ENCODE assay signal across 1 cellular context in genomic region chr21:42734323-42734971, GRCh38.
A peak's percentile ranks its signal among the peaks of the same experiment; 100 is the strongest.
TF ChIP-seq lines count a peak whose summit lies in the region.

No MANE protein-coding gene starts in this region.

TF ChIP-seq in HepG2, 621 proteins besides CTCF, POLR2A, EP300 and RAD21 (continued from another document and continues in another):
- TF ChIP-seq SNAPC4 (CRISPR knock-in tag; IDR thresholded peaks at IDR 0.05) (no peak), PRPF4 (IDR thresholded peaks at IDR 0.05; ENCODE audit: low read depth, low read length, poor library complexity, severe bottlenecking) (no peak), ZNF562 (CRISPR knock-in tag; IDR thresholded peaks at IDR 0.05; ENCODE audit: borderline replicate concordance) (no peak), KDM4B (CRISPR knock-in tag; IDR thresholded peaks at IDR 0.05) (no peak), ZNF232 (CRISPR knock-in tag; IDR thresholded peaks at IDR 0.05; ENCODE audit: borderline replicate concordance) (no peak), SMARCC2 (IDR thresholded peaks at IDR 0.05) (no peak), DPF2 (CRISPR knock-in tag; IDR thresholded peaks at IDR 0.05; ENCODE audit: borderline replicate concordance, low read depth) (peak; percentile 81; the same call in 1 of the 2 replicates), ZNF609 (CRISPR knock-in tag; IDR thresholded peaks at IDR 0.05; ENCODE audit: borderline replicate concordance) (peak; percentile 90), ZNF326 (CRISPR knock-in tag; IDR thresholded peaks at IDR 0.05; ENCODE audit: borderline replicate concordance) (no peak), ZNF441 (CRISPR knock-in tag; IDR thresholded peaks at IDR 0.05; ENCODE audit: borderline replicate concordance) (no peak), GTF2F1 (IDR thresholded peaks at IDR 0.05; ENCODE audit: low read length) (no peak), RXRA (CRISPR knock-in tag; IDR thresholded peaks at IDR 0.05) (no peak; the same call in 1 of the 2 replicates), IKZF4 (CRISPR knock-in tag; IDR thresholded peaks at IDR 0.05; ENCODE audit: borderline replicate concordance, low read depth, not compliant biosample characterization) (no peak), KDM2A (CRISPR knock-in tag; IDR thresholded peaks at IDR 0.05; ENCODE audit: borderline replicate concordance, low read depth) (no peak), ZBTB40 (IDR thresholded peaks at IDR 0.05) (no peak), ZBTB40 (CRISPR knock-in tag; IDR thresholded peaks at IDR 0.05) (no peak), ZNF703 (CRISPR knock-in tag; IDR thresholded peaks at IDR 0.05; ENCODE audit: borderline replicate concordance) (no peak), ZNF24 (IDR thresholded peaks at IDR 0.05) (no peak), ZNF296 (CRISPR knock-in tag; conservative IDR thresholded peaks at IDR 0.05) (no peak), TARDBP (CRISPR knock-in tag; IDR thresholded peaks at IDR 0.05) (no peak), KLF9 (CRISPR knock-in tag; IDR thresholded peaks at IDR 0.05; ENCODE audit: low read depth) (no peak), ZFX (CRISPR knock-in tag; IDR thresholded peaks at IDR 0.05; ENCODE audit: low read depth) (peak; percentile 41; the same call in 1 of the 2 replicates), JDP2 (CRISPR knock-in tag; IDR thresholded peaks at IDR 0.05; ENCODE audit: borderline replicate concordance) (no peak)
- TF ChIP-seq, protein P1, sequence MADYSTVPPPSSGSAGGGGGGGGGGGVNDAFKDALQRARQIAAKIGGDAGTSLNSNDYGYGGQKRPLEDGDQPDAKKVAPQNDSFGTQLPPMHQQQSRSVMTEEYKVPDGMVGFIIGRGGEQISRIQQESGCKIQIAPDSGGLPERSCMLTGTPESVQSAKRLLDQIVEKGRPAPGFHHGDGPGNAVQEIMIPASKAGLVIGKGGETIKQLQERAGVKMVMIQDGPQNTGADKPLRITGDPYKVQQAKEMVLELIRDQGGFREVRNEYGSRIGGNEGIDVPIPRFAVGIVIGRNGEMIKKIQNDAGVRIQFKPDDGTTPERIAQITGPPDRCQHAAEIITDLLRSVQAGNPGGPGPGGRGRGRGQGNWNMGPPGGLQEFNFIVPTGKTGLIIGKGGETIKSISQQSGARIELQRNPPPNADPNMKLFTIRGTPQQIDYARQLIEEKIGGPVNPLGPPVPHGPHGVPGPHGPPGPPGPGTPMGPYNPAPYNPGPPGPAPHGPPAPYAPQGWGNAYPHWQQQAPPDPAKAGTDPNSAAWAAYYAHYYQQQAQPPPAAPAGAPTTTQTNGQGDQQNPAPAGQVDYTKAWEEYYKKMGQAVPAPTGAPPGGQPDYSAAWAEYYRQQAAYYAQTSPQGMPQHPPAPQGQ (CRISPR knock-in tag; IDR thresholded peaks at IDR 0.05; ENCODE audit: borderline replicate concordance) = no peak
- TF ChIP-seq, protein P2, sequence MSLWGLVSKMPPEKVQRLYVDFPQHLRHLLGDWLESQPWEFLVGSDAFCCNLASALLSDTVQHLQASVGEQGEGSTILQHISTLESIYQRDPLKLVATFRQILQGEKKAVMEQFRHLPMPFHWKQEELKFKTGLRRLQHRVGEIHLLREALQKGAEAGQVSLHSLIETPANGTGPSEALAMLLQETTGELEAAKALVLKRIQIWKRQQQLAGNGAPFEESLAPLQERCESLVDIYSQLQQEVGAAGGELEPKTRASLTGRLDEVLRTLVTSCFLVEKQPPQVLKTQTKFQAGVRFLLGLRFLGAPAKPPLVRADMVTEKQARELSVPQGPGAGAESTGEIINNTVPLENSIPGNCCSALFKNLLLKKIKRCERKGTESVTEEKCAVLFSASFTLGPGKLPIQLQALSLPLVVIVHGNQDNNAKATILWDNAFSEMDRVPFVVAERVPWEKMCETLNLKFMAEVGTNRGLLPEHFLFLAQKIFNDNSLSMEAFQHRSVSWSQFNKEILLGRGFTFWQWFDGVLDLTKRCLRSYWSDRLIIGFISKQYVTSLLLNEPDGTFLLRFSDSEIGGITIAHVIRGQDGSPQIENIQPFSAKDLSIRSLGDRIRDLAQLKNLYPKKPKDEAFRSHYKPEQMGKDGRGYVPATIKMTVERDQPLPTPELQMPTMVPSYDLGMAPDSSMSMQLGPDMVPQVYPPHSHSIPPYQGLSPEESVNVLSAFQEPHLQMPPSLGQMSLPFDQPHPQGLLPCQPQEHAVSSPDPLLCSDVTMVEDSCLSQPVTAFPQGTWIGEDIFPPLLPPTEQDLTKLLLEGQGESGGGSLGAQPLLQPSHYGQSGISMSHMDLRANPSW (CRISPR knock-in tag; IDR thresholded peaks at IDR 0.05; ENCODE audit: borderline replicate concordance) = peak; percentile 76; the same call in 1 of the 2 replicates
